Comparison of ENCODE assay signal across 1 cellular context in the genomic region with DNA sequence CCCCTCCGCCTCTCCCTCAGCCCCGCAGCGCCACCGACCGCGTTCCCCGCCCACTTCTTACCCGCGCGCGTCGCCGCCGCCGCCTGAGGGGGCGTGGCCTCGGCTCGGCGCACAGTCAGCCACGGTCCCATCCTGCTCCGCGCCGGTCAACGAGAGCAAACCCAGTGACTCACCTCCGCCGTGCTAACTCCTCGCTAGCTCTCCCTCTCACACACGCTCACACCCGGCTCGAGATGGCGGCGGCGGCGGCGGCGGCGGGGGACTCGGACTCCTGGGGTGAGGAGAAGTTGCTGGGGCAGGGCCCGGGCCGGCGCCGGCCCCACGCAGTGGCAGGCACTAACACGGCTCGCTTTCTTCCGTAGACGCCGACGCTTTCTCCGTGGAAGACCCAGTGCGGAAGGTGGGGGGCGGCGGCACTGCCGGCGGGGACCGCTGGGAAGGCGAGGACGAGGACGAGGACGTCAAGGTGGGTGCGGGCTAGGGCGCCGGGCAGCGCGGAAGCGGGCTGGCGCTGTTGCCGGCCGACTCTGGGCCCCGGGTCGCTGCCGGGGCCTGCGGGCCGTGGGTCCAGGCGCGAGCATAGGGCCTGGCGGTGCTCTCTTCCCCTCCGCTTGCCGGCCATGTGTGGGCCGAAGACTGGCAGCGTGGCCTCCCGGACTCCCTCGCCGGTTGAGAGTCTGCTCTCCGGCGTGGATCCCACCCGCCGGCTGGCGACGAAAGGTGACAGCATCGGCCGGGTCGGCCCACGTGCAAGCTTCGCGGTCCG.
A peak's percentile ranks its signal among the peaks of the same experiment; 100 is the strongest.
TF ChIP-seq lines count a peak whose summit lies in the region.

A gene with protein sequence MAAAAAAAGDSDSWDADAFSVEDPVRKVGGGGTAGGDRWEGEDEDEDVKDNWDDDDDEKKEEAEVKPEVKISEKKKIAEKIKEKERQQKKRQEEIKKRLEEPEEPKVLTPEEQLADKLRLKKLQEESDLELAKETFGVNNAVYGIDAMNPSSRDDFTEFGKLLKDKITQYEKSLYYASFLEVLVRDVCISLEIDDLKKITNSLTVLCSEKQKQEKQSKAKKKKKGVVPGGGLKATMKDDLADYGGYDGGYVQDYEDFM (plus strand): TSS at position 186 of the 766 bp plus-strand sequence. CDS start 48 bp downstream, at position 234.

TF ChIP-seq in HepG2, 621 proteins besides CTCF, POLR2A, EP300 and RAD21 (continued from another document and continues in another):
- TF ChIP-seq, protein P1, sequence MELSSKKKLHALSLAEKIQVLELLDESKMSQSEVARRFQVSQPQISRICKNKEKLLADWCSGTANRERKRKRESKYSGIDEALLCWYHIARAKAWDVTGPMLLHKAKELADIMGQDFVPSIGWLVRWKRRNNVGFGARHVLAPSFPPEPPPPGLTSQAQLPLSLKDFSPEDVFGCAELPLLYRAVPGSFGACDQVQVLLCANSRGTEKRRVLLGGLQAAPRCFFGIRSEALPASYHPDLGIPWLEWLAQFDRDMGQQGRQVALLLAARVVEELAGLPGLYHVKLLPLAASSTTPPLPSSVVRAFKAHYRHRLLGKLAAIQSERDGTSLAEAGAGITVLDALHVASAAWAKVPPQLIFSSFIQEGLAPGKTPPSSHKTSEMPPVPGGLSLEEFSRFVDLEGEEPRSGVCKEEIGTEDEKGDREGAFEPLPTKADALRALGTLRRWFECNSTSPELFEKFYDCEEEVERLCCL (CRISPR knock-in tag; IDR thresholded peaks at IDR 0.05; ENCODE audit: borderline replicate concordance) = no peak
- TF ChIP-seq AGO2 (optimal IDR thresholded peaks at IDR 0.05; ENCODE audit: low read depth, low read length) (peak; percentile 83), FOXA1 (IDR thresholded peaks at IDR 0.05) (no peak), FOXA1 (CRISPR knock-in tag; IDR thresholded peaks at IDR 0.05) (0 out of 2 replicates have a peak, but pooled peaks have one; percentile 3), ELF4 (CRISPR knock-in tag; IDR thresholded peaks at IDR 0.05; ENCODE audit: borderline replicate concordance) (peak; percentile 65), KLF6 (CRISPR knock-in tag; IDR thresholded peaks at IDR 0.05) (peak; percentile 54; the same call in 1 of the 2 replicates), IRF2 (CRISPR knock-in tag; IDR thresholded peaks at IDR 0.05) (peak; percentile 12; the same call in 1 of the 2 replicates), CENPX (CRISPR knock-in tag; IDR thresholded peaks at IDR 0.05) (no peak), ZKSCAN1 (IDR thresholded peaks at IDR 0.05; ENCODE audit: low read length) (no peak; the same call in 1 of the 2 replicates), SAP130 (CRISPR knock-in tag; IDR thresholded peaks at IDR 0.05; ENCODE audit: low read depth) (peak; percentile 78), HNRNPK (IDR thresholded peaks at IDR 0.05; ENCODE audit: low read depth, low read length, poor library complexity, severe bottlenecking) (peak; percentile 10), JUNB (CRISPR knock-in tag; IDR thresholded peaks at IDR 0.05; ENCODE audit: borderline replicate concordance) (peak; percentile 61; the same call in 1 of the 2 replicates), ZNF296 (CRISPR knock-in tag; conservative IDR thresholded peaks at IDR 0.05) (no peak), SOX5 (CRISPR knock-in tag; IDR thresholded peaks at IDR 0.05; ENCODE audit: borderline replicate concordance) (0 out of 2 replicates have a peak, but pooled peaks have one; percentile 3), HOXA7 (CRISPR knock-in tag; IDR thresholded peaks at IDR 0.05) (no peak), ZNF746 (CRISPR knock-in tag; IDR thresholded peaks at IDR 0.05) (0 out of 2 replicates have a peak, but pooled peaks have one; percentile 29), ZNF670 (CRISPR knock-in tag; IDR thresholded peaks at IDR 0.05; ENCODE audit: borderline replicate concordance) (peak; percentile 81; the same call in 1 of the 2 replicates), ZNF564 (CRISPR knock-in tag; IDR thresholded peaks at IDR 0.05) (peak; percentile 72), ZBTB7B (CRISPR knock-in tag; IDR thresholded peaks at IDR 0.05) (peak; percentile 30; the same call in 1 of the 2 replicates), DNMT1 (CRISPR knock-in tag; IDR thresholded peaks at IDR 0.05) (no peak; the same call in 1 of the 2 replicates), SAFB2 (CRISPR knock-in tag; IDR thresholded peaks at IDR 0.05; ENCODE audit: borderline replicate concordance, low read depth) (peak; percentile 78; the same call in 1 of the 2 replicates), ZNF552 (CRISPR knock-in tag; IDR thresholded peaks at IDR 0.05; ENCODE audit: borderline replicate concordance) (no peak), EED (CRISPR knock-in tag; IDR thresholded peaks at IDR 0.05) (peak; percentile 39), PHF20 (CRISPR knock-in tag; IDR thresholded peaks at IDR 0.05) (peak; percentile 39), ZNF44 (CRISPR knock-in tag; IDR thresholded peaks at IDR 0.05) (no peak), MAF1 (CRISPR knock-in tag; IDR thresholded peaks at IDR 0.05; ENCODE audit: borderline replicate concordance) (peak; percentile 48; the same call in 1 of the 2 replicates), SPEN (CRISPR knock-in tag; IDR thresholded peaks at IDR 0.05; ENCODE audit: low read depth) (peak; percentile 81), ZNF777 (CRISPR knock-in tag; IDR thresholded peaks at IDR 0.05) (no peak; the same call in none of the 2 replicates), ZNF263 (CRISPR knock-in tag; IDR thresholded peaks at IDR 0.05) (no peak), ZNF761 (CRISPR knock-in tag; conservative IDR thresholded peaks at IDR 0.05) (peak; percentile 94; the same call in 1 of the 2 replicates), NONO (IDR thresholded peaks at IDR 0.05) (no peak), NONO (CRISPR knock-in tag; conservative IDR thresholded peaks at IDR 0.05) (peak; percentile 46), MTF1 (CRISPR knock-in tag; IDR thresholded peaks at IDR 0.05) (peak; percentile 44; the same call in 1 of the 2 replicates), MAFG (CRISPR knock-in tag; IDR thresholded peaks at IDR 0.05) (peak; percentile 56; the same call in 1 of the 2 replicates), MIER3 (CRISPR knock-in tag; IDR thresholded peaks at IDR 0.05; ENCODE audit: borderline replicate concordance) (no peak), ZNF816 (CRISPR knock-in tag; IDR thresholded peaks at IDR 0.05; ENCODE audit: borderline replicate concordance) (peak; percentile 81), ZNF737 (CRISPR knock-in tag; IDR thresholded peaks at IDR 0.05; ENCODE audit: borderline replicate concordance) (0 out of 2 replicates have a peak, but pooled peaks have one; percentile 29), SOX13 (IDR thresholded peaks at IDR 0.05) (0 out of 2 replicates have a peak, but pooled peaks have one; percentile 24), SOX13 (CRISPR knock-in tag; conservative IDR thresholded peaks at IDR 0.05 in 1 of 2, IDR thresholded peaks at IDR 0.05 in 1 of 2) (peak in 1 of 2 experiments; percentile 17; a peak in 1 of 4 replicates)
- TF ChIP-seq, protein P2, sequence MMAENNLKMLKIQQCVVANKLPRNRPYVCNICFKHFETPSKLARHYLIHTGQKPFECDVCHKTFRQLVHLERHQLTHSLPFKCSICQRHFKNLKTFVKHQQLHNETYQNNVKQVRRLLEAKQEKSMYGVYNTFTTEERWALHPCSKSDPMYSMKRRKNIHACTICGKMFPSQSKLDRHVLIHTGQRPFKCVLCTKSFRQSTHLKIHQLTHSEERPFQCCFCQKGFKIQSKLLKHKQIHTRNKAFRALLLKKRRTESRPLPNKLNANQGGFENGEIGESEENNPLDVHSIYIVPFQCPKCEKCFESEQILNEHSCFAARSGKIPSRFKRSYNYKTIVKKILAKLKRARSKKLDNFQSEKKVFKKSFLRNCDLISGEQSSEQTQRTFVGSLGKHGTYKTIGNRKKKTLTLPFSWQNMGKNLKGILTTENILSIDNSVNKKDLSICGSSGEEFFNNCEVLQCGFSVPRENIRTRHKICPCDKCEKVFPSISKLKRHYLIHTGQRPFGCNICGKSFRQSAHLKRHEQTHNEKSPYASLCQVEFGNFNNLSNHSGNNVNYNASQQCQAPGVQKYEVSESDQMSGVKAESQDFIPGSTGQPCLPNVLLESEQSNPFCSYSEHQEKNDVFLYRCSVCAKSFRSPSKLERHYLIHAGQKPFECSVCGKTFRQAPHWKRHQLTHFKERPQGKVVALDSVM (CRISPR knock-in tag; IDR thresholded peaks at IDR 0.05) = peak; percentile 51; the same call in 1 of the 2 replicates
- TF ChIP-seq, protein P3, sequence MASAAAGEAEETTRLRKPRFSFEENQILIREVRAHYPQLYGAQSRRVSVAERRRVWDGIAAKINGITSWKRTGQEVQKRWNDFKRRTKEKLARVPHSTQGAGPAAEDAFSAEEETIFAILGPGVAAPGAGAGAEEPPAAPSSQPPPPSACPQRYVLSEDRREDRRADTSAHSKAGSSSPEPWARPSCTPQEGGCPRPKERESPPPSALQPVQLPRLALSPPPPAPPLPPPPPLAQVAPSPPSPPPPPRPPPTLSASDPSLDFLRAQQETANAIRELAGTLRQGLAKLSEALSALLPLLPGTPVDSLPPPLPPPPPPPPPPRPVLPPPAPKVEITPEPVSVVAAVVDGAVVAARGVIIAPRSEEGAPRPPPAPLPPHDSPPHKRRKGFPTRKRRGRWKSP (CRISPR knock-in tag; IDR thresholded peaks at IDR 0.05) = peak; percentile 65
- TF ChIP-seq, protein P4, sequence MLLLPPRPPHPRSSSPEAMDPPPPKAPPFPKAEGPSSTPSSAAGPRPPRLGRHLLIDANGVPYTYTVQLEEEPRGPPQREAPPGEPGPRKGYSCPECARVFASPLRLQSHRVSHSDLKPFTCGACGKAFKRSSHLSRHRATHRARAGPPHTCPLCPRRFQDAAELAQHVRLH (CRISPR knock-in tag; IDR thresholded peaks at IDR 0.05; ENCODE audit: borderline replicate concordance, low read depth) = peak; percentile 30; the same call in 1 of the 2 replicates
- TF ChIP-seq, protein P5, sequence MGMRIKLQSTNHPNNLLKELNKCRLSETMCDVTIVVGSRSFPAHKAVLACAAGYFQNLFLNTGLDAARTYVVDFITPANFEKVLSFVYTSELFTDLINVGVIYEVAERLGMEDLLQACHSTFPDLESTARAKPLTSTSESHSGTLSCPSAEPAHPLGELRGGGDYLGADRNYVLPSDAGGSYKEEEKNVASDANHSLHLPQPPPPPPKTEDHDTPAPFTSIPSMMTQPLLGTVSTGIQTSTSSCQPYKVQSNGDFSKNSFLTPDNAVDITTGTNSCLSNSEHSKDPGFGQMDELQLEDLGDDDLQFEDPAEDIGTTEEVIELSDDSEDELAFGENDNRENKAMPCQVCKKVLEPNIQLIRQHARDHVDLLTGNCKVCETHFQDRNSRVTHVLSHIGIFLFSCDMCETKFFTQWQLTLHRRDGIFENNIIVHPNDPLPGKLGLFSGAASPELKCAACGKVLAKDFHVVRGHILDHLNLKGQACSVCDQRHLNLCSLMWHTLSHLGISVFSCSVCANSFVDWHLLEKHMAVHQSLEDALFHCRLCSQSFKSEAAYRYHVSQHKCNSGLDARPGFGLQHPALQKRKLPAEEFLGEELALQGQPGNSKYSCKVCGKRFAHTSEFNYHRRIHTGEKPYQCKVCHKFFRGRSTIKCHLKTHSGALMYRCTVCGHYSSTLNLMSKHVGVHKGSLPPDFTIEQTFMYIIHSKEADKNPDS (CRISPR knock-in tag; IDR thresholded peaks at IDR 0.05) = no peak
- TF ChIP-seq, protein P6, sequence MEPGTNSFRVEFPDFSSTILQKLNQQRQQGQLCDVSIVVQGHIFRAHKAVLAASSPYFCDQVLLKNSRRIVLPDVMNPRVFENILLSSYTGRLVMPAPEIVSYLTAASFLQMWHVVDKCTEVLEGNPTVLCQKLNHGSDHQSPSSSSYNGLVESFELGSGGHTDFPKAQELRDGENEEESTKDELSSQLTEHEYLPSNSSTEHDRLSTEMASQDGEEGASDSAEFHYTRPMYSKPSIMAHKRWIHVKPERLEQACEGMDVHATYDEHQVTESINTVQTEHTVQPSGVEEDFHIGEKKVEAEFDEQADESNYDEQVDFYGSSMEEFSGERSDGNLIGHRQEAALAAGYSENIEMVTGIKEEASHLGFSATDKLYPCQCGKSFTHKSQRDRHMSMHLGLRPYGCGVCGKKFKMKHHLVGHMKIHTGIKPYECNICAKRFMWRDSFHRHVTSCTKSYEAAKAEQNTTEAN (CRISPR knock-in tag; conservative IDR thresholded peaks at IDR 0.05) = peak; percentile 63; the same call in 1 of the 2 replicates
- TF ChIP-seq, protein P7, sequence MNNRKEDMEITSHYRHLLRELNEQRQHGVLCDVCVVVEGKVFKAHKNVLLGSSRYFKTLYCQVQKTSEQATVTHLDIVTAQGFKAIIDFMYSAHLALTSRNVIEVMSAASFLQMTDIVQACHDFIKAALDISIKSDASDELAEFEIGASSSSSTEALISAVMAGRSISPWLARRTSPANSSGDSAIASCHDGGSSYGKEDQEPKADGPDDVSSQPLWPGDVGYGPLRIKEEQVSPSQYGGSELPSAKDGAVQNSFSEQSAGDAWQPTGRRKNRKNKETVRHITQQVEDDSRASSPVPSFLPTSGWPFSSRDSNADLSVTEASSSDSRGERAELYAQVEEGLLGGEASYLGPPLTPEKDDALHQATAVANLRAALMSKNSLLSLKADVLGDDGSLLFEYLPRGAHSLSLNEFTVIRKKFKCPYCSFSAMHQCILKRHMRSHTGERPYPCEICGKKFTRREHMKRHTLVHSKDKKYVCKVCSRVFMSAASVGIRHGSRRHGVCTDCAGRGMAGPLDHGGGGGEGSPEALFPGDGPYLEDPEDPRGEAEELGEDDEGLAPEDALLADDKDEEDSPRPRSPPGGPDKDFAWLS (CRISPR knock-in tag; IDR thresholded peaks at IDR 0.05; ENCODE audit: borderline replicate concordance) = no peak
- TF ChIP-seq, protein P8, sequence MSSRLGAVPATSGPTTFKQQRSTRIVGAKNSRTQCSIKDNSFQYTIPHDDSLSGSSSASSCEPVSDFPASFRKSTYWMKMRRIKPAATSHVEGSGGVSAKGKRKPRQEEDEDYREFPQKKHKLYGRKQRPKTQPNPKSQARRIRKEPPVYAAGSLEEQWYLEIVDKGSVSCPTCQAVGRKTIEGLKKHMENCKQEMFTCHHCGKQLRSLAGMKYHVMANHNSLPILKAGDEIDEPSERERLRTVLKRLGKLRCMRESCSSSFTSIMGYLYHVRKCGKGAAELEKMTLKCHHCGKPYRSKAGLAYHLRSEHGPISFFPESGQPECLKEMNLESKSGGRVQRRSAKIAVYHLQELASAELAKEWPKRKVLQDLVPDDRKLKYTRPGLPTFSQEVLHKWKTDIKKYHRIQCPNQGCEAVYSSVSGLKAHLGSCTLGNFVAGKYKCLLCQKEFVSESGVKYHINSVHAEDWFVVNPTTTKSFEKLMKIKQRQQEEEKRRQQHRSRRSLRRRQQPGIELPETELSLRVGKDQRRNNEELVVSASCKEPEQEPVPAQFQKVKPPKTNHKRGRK (CRISPR knock-in tag; IDR thresholded peaks at IDR 0.05) = 0 out of 2 replicates have a peak, but pooled peaks have one; percentile 46
